In genomic region chr9:121189660-121190059, GRCh38 we compare ENCODE assay signal across 24 cellular contexts. TPM values are rescaled to one million over a fixed set of nuclear protein-coding genes. Genes with fewer than 3 reads are reported as not detected.
DNase-seq lines count a peak whose midpoint lies in the region; ATAC-seq and TF ChIP-seq lines count a peak whose summit lies in the region.
"Had no signal": no experiment of that assay in that cellular context is flagged by ENCODE, and none has a peak within 500 bp of the region (broad histone marks: within the 10 kb centered on the region; RNA-seq: fewer than 3 reads in every experiment).

No MANE protein-coding gene starts in this region.

- no peak for DNase-seq in activated CD4-positive, alpha-beta T cell treated with anti-CD3 and anti-CD28 coated beads for 36 hours
- DNase-seq in activated CD4-positive, alpha-beta T cell treated with anti-CD3 and anti-CD28 coated beads, Interleukin-2, amount 50 U/mL, for 1 hour = no peak
- no peak for DNase-seq in CD4-positive, alpha-beta T cell
- DNase-seq in SK-N-MC (ENCODE audit: low read depth, low spot score) = no peak
- no peak for DNase-seq in memory B cell (ENCODE audit: low spot score in 2 of 2)
- DNase-seq in omental fat pad (ENCODE audit: low spot score) = no peak
- no peak for DNase-seq in cardiac septum (ENCODE audit: low spot score)
- no peak for DNase-seq in NCI-H1048 (lab: John Stamatoyannopoulos, UW)
- DNase-seq: ACHN; EL; GF-D8; Kasumi-1; NCI-H1417 treated with DMSO at 0.1 percent for 48 hours; NCI-H187 treated with DMSO at 0.1 percent for 48 hours; NCI-H226; NCI-H510A treated with DMSO at 0.1 percent for 48 hours; NCI-H748 treated with DMSO at 0.1 percent for 48 hours; NK-92 treated with Interleukin-12 subunit alpha and Interleukin-12 subunit beta, amount 100 ng/mL, for 24 hours; SHP77 treated with DMSO at 0.1 percent for 48 hours; SK-N-SH had no signal

- no peak overlapping the region for H3K4me3 Mint-ChIP-seq in activated CD4-positive, alpha-beta T cell treated with anti-CD3 and anti-CD28 coated beads for 36 hours
- H3K4me3 Mint-ChIP-seq in CD4-positive, alpha-beta T cell = no peak overlapping the region
- H3K4me3 Mint-ChIP-seq in memory B cell = no peak overlapping the region

- H3K27me3 Mint-ChIP-seq in activated CD4-positive, alpha-beta T cell treated with anti-CD3 and anti-CD28 coated beads for 36 hours = no peaks in the 10 kb centered on the region
- H3K27me3 Mint-ChIP-seq in CD4-positive, alpha-beta T cell = no peaks in the 10 kb centered on the region
- H3K27me3 Mint-ChIP-seq in memory B cell = no peaks in the 10 kb centered on the region

- peak overlapping the region; percentile 5 for H3K27ac Mint-ChIP-seq in activated CD4-positive, alpha-beta T cell treated with anti-CD3 and anti-CD28 coated beads for 36 hours
- peak overlapping the region; percentile 83 for H3K27ac Mint-ChIP-seq in CD4-positive, alpha-beta T cell
- peak overlapping the region; percentile 64 for H3K27ac Mint-ChIP-seq in memory B cell

- intact Hi-C loops in activated CD4-positive, alpha-beta T cell treated with anti-CD3 and anti-CD28 coated beads for 36 hours (cut with DNase I, micrococcal nuclease) = loop anchor here in 1 of 2 experiments (5.0 kb wide), 1 partner anchor 32 kb away; no protein-coding TSS in a partner anchor
- intact Hi-C loops in CD4-positive, alpha-beta T cell (cut with DNase I, micrococcal nuclease) = no loop called here
- intact Hi-C loops in cardiac septum (cut with DNase I) = no loop called here

- no peak overlapping the region for H3K4me3 ChIP-seq in SK-N-MC
- H3K4me3 ChIP-seq: BLaER1 treated with 17β-estradiol and CSF1 and Interleukin-3, amounts not matched to agents 10 nM and 100 nM had no signal

- POLR2A ChIA-PET in activated CD4-positive, alpha-beta T cell treated with anti-CD3 and anti-CD28 coated beads for 36 hours (lab: Charles Lee) = interaction anchor here (0.9 kb wide), 1 partner anchor 12 kb away, joined by 4 read pairs; the partner anchor contains the start of gene RAB14
- POLR2A ChIA-PET in CD4-positive, alpha-beta T cell (lab: Charles Lee) = interaction anchor here (6.3 kb wide), 1 partner anchor 11 kb away, joined by 50 read pairs; the partner anchor contains the start of gene RAB14

- ATAC-seq in activated CD4-positive, alpha-beta T cell treated with anti-CD3 and anti-CD28 coated beads for 36 hours = no peak
- ATAC-seq in CD4-positive, alpha-beta T cell (ENCODE audit: poor library complexity) = no peak
- ATAC-seq in memory B cell (ENCODE audit: low read depth) (no peak), omental fat pad (ENCODE audit: low FRiP score) (no peak)
- ATAC-seq: HCT116 had no signal

- peaks cover 81% of the 10 kb centered on the region for H3K4me1 Mint-ChIP-seq in activated CD4-positive, alpha-beta T cell treated with anti-CD3 and anti-CD28 coated beads for 36 hours
- H3K4me1 Mint-ChIP-seq in CD4-positive, alpha-beta T cell (ENCODE audit: low read depth) = peaks cover 92% of the 10 kb centered on the region
- peaks cover 33% of the 10 kb centered on the region for H3K4me1 Mint-ChIP-seq in memory B cell

- H3K9me3 ChIP-seq in CD4-positive, alpha-beta T cell (ENCODE audit: control insufficient read depth, low read length) = no peaks in the 10 kb centered on the region
- H3K9me3 ChIP-seq in SK-N-MC (ENCODE audit: low read depth, low read length) = no peaks in the 10 kb centered on the region
- H3K9me3 ChIP-seq: BLaER1 treated with 17β-estradiol and CSF1 and Interleukin-3, amounts not matched to agents 10 nM and 100 nM; SK-N-SH had no signal

- peaks cover 41% of the 10 kb centered on the region for H3K36me3 Mint-ChIP-seq in activated CD4-positive, alpha-beta T cell treated with anti-CD3 and anti-CD28 coated beads for 36 hours (ENCODE audit: low read depth)
- peaks cover 56% of the 10 kb centered on the region for H3K36me3 Mint-ChIP-seq in CD4-positive, alpha-beta T cell (ENCODE audit: low read depth)
- H3K36me3 Mint-ChIP-seq in memory B cell = peaks cover 9% of the 10 kb centered on the region

- CTCF ChIA-PET in activated CD4-positive, alpha-beta T cell treated with anti-CD3 and anti-CD28 coated beads for 36 hours (lab: Charles Lee) = interaction anchor here (1.4 to 3.6 kb wide), 3 partner anchors 10 to 131 kb away, joined by 3 to 19 read pairs (median 5); no protein-coding TSS in a partner anchor
- CTCF ChIA-PET in CD4-positive, alpha-beta T cell (lab: Charles Lee) = interaction anchor here (2.0 to 2.4 kb wide), 2 partner anchors 13 to 20 kb away, joined by 7 to 9 read pairs; no protein-coding TSS in a partner anchor

- no peaks in the 10 kb centered on the region for H3K9me3 Mint-ChIP-seq in activated CD4-positive, alpha-beta T cell treated with anti-CD3 and anti-CD28 coated beads for 36 hours (ENCODE audit: low read depth)
- no peaks in the 10 kb centered on the region for H3K9me3 Mint-ChIP-seq in CD4-positive, alpha-beta T cell
- no peaks in the 10 kb centered on the region for H3K9me3 Mint-ChIP-seq in memory B cell

- no peak overlapping the region for H3K9ac ChIP-seq in SK-N-MC (ENCODE audit: insufficient read length)
- H3K9ac ChIP-seq: BLaER1 treated with 17β-estradiol and CSF1 and Interleukin-3, amounts not matched to agents 10 nM and 100 nM; SK-N-SH had no signal

- no peak overlapping the region for H3K27ac ChIP-seq in CD4-positive, alpha-beta T cell (ENCODE audit: low read depth, low read length)
- H3K27ac ChIP-seq in SK-N-MC = peak overlapping the region; percentile 35; the same call in 1 of the 2 replicates
- H3K27ac ChIP-seq: 22Rv1; BLaER1 treated with 17β-estradiol and CSF1 and Interleukin-3, amounts not matched to agents 10 nM and 100 nM; RWPE1 had no signal

- no peak for TF ChIP-seq CTCF in CD4-positive, alpha-beta T cell (IDR thresholded peaks at IDR 0.05)
- no peak for TF ChIP-seq CTCF in omental fat pad (IDR thresholded peaks at IDR 0.05)

- peaks cover 25% of the 10 kb centered on the region for H3K36me3 ChIP-seq in SK-N-MC (ENCODE audit: insufficient read depth, low read length)

- H3K27me3 ChIP-seq in CD4-positive, alpha-beta T cell (ENCODE audit: control insufficient read depth, insufficient read depth, low read length) = no peaks in the 10 kb centered on the region
- H3K27me3 ChIP-seq: BLaER1 treated with 17β-estradiol and CSF1 and Interleukin-3, amounts not matched to agents 10 nM and 100 nM had no signal

RNA-seq across cellular contexts. Expression of gene RAB14, which starts 12.0 kb away (rescaled TPM):
- total RNA-seq in activated CD4-positive, alpha-beta T cell treated with anti-CD3 and anti-CD28 coated beads for 36 hours = 10 to 100 TPM; 52.3 to 54.7 TPM
- 10 to 100 TPM; 57.4 to 58.2 TPM for total RNA-seq in CD4-positive, alpha-beta T cell
- total RNA-seq in omental fat pad (10 to 100 TPM; 31.0 to 44.8 (median 35.6) TPM), cardiac septum (49.9 TPM)

Comparison
In these comparisons a context has a peak if more than half of its experiments do, and no peak if none do; other contexts are left out.
1. H3K27ac Mint-ChIP-seq: peak in every context shown above with its lines; median percentile 83 in CD4-positive, alpha-beta T cell; 64 in memory B cell; 5 in activated CD4-positive, alpha-beta T cell treated with anti-CD3 and anti-CD28 coated beads for 36 hours.